In the genomic region with DNA sequence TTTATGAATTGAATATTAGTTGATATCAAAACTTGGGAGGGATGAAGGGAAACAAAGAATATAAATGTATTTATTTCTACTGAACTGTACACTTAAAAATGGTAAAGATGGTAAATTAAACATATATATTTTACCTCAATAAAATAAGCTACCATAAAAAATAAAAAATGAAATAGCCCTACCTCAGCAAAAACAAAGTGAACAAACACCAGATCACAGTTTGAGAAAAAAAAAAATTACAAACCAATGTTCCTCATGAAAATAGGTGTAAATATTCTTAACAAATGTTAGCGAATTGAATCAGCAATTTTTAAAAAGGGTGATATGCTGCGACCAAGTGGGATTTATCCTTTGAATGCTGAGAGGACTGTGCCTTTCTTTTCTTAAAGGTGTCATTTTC, we compare ENCODE assay signal across 23 cellular contexts.
"Had no signal": no experiment of that assay in that cellular context is flagged by ENCODE, and none has a peak within 500 bp of the region (broad histone marks: within the 10 kb centered on the region; RNA-seq: fewer than 3 reads in every experiment).

No MANE protein-coding gene starts in this region.

- H2AFZ ChIP-seq: hepatocyte had no signal

- H3K36me3 Mint-ChIP-seq: activated naive CD4-positive, alpha-beta T cell treated with anti-CD3 and anti-CD28 coated beads, Interleukin-2, amount 50 U/mL, for 72 hours; immature natural killer cell had no signal

- H3K27ac ChIP-seq: ascending aorta, brain microvascular endothelial cell, foreskin keratinocyte, hepatocyte, left lung, pancreas, psoas muscle, stomach, transverse colon, uterus had no signal

- H3K4me1 ChIP-seq: ascending aorta, uterus had no signal

- H3K27ac Mint-ChIP-seq: activated naive CD4-positive, alpha-beta T cell treated with anti-CD3 and anti-CD28 coated beads, Interleukin-2, amount 50 U/mL, for 72 hours; activated T-helper 17 cell treated with anti-CD3 and anti-CD28 coated beads, Interleukin-2, amount 50 U/mL, for 72 hours; immature natural killer cell; stimulated activated memory B cell treated with anti-CD40 and anti-IgM and Interleukin-4, amounts not matched to agents 10 μg/mL and 1 μg/mL and 100 μg/mL, for 72 hours had no signal

- H3K9me3 Mint-ChIP-seq: activated naive CD4-positive, alpha-beta T cell treated with anti-CD3 and anti-CD28 coated beads, Interleukin-2, amount 50 U/mL, for 72 hours; activated T-helper 17 cell treated with anti-CD3 and anti-CD28 coated beads, Interleukin-2, amount 50 U/mL, for 72 hours had no signal

- H3K27me3 ChIP-seq: ascending aorta, brain microvascular endothelial cell had no signal

- H3K79me2 ChIP-seq: hepatocyte had no signal

- H3K9me3 ChIP-seq: ascending aorta, left lung, pancreas, psoas muscle, stomach, transverse colon, uterus had no signal

- ATAC-seq: activated naive CD4-positive, alpha-beta T cell treated with anti-CD3 and anti-CD28 coated beads, Interleukin-2, amount 50 U/mL, for 72 hours; activated T-helper 17 cell treated with anti-CD3 and anti-CD28 coated beads, Interleukin-2, amount 50 U/mL, for 72 hours; foreskin keratinocyte; left lung; naive thymus-derived CD4-positive, alpha-beta T cell; pancreas; psoas muscle; right cardiac atrium; stimulated activated memory B cell treated with anti-CD40 and anti-IgM and Interleukin-4, amounts not matched to agents 10 μg/mL and 1 μg/mL and 100 μg/mL, for 72 hours had no signal

- FAIRE-seq: pancreas had no signal

- H3K4me3 Mint-ChIP-seq: stimulated activated memory B cell treated with anti-CD40 and anti-IgM and Interleukin-4, amounts not matched to agents 10 μg/mL and 1 μg/mL and 100 μg/mL, for 72 hours had no signal

- H3K36me3 ChIP-seq: ascending aorta, brain microvascular endothelial cell, left lung, pancreas, stomach, transverse colon, uterus had no signal

- H3K4me3 ChIP-seq: ascending aorta, left lung, lung, pancreas, psoas muscle, stomach, transverse colon, uterus had no signal

- DNase-seq: activated T-cell treated with anti-CD3 and anti-CD28 coated beads, Interleukin-2, amount 50 U/mL, for 1 hour; brain microvascular endothelial cell; caudate nucleus; dermis blood vessel endothelial cell; effector memory CD4-positive, alpha-beta T cell; foreskin keratinocyte; immature natural killer cell; left lung; naive thymus-derived CD4-positive, alpha-beta T cell; pancreas; psoas muscle; right cardiac atrium; stimulated activated CD4-positive, alpha-beta T cell treated with anti-CD3 and anti-CD28 coated beads, Interleukin-12 subunit alpha, Interleukin-12 subunit beta, amount 100 ng/mL, for 4 hours; stomach; T-helper 9 cell; transverse colon; uterus had no signal
